In genomic region chr10:23438547-23439451, GRCh38 we compare ENCODE assay signal across 8 cellular contexts. TPM values are rescaled to one million over a fixed set of nuclear protein-coding genes. Genes with fewer than 3 reads are reported as not detected.
A peak's percentile ranks its signal among the peaks of the same experiment; 100 is the strongest.
DNase-seq lines count a peak whose midpoint lies in the region; ATAC-seq and TF ChIP-seq lines count a peak whose summit lies in the region.

Gene OTUD1 (plus strand): TSS chr10:23439075. CDS start chr10:23439458, 383 bp downstream.

- H3K27me3 ChIP-seq in duodenal mucosa (ENCODE audit: control insufficient read depth in 1 of 2, insufficient read depth in 2 of 2, low read length in 2 of 2) (no peaks in the 10 kb centered on the region), lower lobe of right lung (ENCODE audit: low read depth) (no peaks in the 10 kb centered on the region)

- intact Hi-C loops in lower lobe of right lung (cut with DNase I): no loop called here

- H3K27ac ChIP-seq in C4-2B (peak within 1 kb of the TSS; percentile 58), duodenal mucosa (ENCODE audit: low read depth, low read length) (peak within 1 kb of the TSS; percentile 82), lower lobe of right lung (peak within 1 kb of the TSS; percentile 96)

- H3K4me3 ChIP-seq in duodenal mucosa (ENCODE audit: low read depth in 1 of 2, low read length in 2 of 2): peak within 1 kb of the TSS; percentile 85 to 94
- H3K4me3 ChIP-seq in lower lobe of right lung: peak within 1 kb of the TSS; percentile 77

- H3K4me1 ChIP-seq in duodenal mucosa (ENCODE audit: control insufficient read depth in 1 of 2, insufficient read depth in 2 of 2, low read length in 2 of 2) (peaks cover 8 to 22% of the 10 kb centered on the region in 2 donors), lower lobe of right lung (peaks cover 30% of the 10 kb centered on the region)

- peak within 1 kb of the TSS; percentile 71 for H3K27ac Mint-ChIP-seq in activated CD4-positive, alpha-beta memory T cell treated with anti-CD3 and anti-CD28 coated beads, Interleukin-2, amount 10 ng/mL, durations not matched to agents 7 days and 5 days

- H3K36me3 ChIP-seq in duodenal mucosa (ENCODE audit: control insufficient read depth in 1 of 2, insufficient read depth in 2 of 2, low read length in 2 of 2): no peaks in the 10 kb centered on the region
- H3K36me3 ChIP-seq in lower lobe of right lung: no peaks in the 10 kb centered on the region

- TF ChIP-seq CTCF in C4-2B (conservative IDR thresholded peaks at IDR 0.05): no peak; the same call in 1 of the 2 replicates
- peak; percentile 16 for TF ChIP-seq CTCF in lower lobe of right lung (IDR thresholded peaks at IDR 0.05)

- ATAC-seq in GM19328 (IDR thresholded peaks at IDR 0.05; ENCODE audit: unreplicated experiment) (peak; percentile 85), HG03469 (IDR thresholded peaks at IDR 0.05; ENCODE audit: unreplicated experiment) (peak; percentile 83), lower lobe of right lung (peak; percentile 96 to 97)

- peak within 1 kb of the TSS; percentile 76 to 91 for H3K9ac ChIP-seq in duodenal mucosa (ENCODE audit: low read depth in 1 of 2, low read length in 2 of 2)

- H3K4me3 Mint-ChIP-seq in activated CD4-positive, alpha-beta memory T cell treated with anti-CD3 and anti-CD28 coated beads, Interleukin-2, amount 10 ng/mL, durations not matched to agents 7 days and 5 days: peak within 1 kb of the TSS; percentile 80

- peaks cover 34% of the 10 kb centered on the region for H3K36me3 Mint-ChIP-seq in activated CD4-positive, alpha-beta memory T cell treated with anti-CD3 and anti-CD28 coated beads, Interleukin-2, amount 10 ng/mL, durations not matched to agents 7 days and 5 days (ENCODE audit: low read depth)

- no peaks in the 10 kb centered on the region for H3K9me3 Mint-ChIP-seq in activated CD4-positive, alpha-beta memory T cell treated with anti-CD3 and anti-CD28 coated beads, Interleukin-2, amount 10 ng/mL, durations not matched to agents 7 days and 5 days

- CTCF ChIA-PET in activated CD4-positive, alpha-beta memory T cell treated with anti-CD3 and anti-CD28 coated beads, Interleukin-2, amount 10 ng/mL, durations not matched to agents 7 days and 5 days (lab: Charles Lee): interaction anchor here (0.9 to 3.4 kb wide), 5 partner anchors 19 to 123 kb away, joined by 3 to 15 read pairs (median 5); no protein-coding TSS in a partner anchor

- DNase-seq in NCI-H748 (lab: John Stamatoyannopoulos, UW; ENCODE audit: unreplicated experiment) (peak; percentile 89), lower lobe of right lung (peak; percentile 99)
- peak; percentile 94 for DNase-seq in activated CD4-positive, alpha-beta memory T cell treated with anti-CD3 and anti-CD28 coated beads, Interleukin-2, amount 10 ng/mL, durations not matched to agents 7 days and 5 days
- peak; percentile 85 to 96 (median 85) for DNase-seq in stimulated activated CD4-positive, alpha-beta T cell treated with anti-CD3 and anti-CD28 coated beads, TNF-alpha, amount 100 ng/mL, for 1 hour (ENCODE audit: low read depth in 3 of 3, low spot score in 1 of 3)

- no peaks in the 10 kb centered on the region for H3K27me3 Mint-ChIP-seq in activated CD4-positive, alpha-beta memory T cell treated with anti-CD3 and anti-CD28 coated beads, Interleukin-2, amount 10 ng/mL, durations not matched to agents 7 days and 5 days

- H3K9me3 ChIP-seq in duodenal mucosa (ENCODE audit: control insufficient read depth in 1 of 2, low read length in 2 of 2) (no peaks in the 10 kb centered on the region), lower lobe of right lung (no peaks in the 10 kb centered on the region)

- POLR2A ChIA-PET in activated CD4-positive, alpha-beta memory T cell treated with anti-CD3 and anti-CD28 coated beads, Interleukin-2, amount 10 ng/mL, durations not matched to agents 7 days and 5 days (lab: Charles Lee): interaction anchor here (0.6 to 9.2 kb wide), 12 partner anchors 9 to 1058 kb away, joined by 3 to 63 read pairs (median 5); partner anchors contain the start of gene C10orf67

- peaks cover 36% of the 10 kb centered on the region for H3K4me1 Mint-ChIP-seq in activated CD4-positive, alpha-beta memory T cell treated with anti-CD3 and anti-CD28 coated beads, Interleukin-2, amount 10 ng/mL, durations not matched to agents 7 days and 5 days

RNA-seq across cellular contexts. Expression of gene OTUD1, which starts in this region (rescaled TPM):
- total RNA-seq in activated CD4-positive, alpha-beta memory T cell treated with anti-CD3 and anti-CD28 coated beads, Interleukin-2, amount 10 ng/mL, durations not matched to agents 7 days and 5 days: 10 to 100 TPM; 23.4 to 23.9 TPM
- total RNA-seq in lower lobe of right lung: 31.4 TPM

Comparison
In these comparisons a context has a peak if more than half of its experiments do, and no peak if none do; other contexts are left out.
1. Peak in every context shown above with its lines: DNase-seq, ATAC-seq, H3K4me3 ChIP-seq and H3K27ac ChIP-seq.